2 cellular contexts compared by ENCODE assay signal in genomic region chrX:40685352-40685918, GRCh38.
TF ChIP-seq lines count a peak whose summit lies in the region.

No MANE protein-coding gene starts in this region.

TF ChIP-seq in GM12878, 131 proteins besides CTCF, POLR2A, EP300 and RAD21:
- TF ChIP-seq BHLHE40 (IDR thresholded peaks at IDR 0.05; ENCODE audit: borderline replicate concordance in 1 of 2, low read depth in 2 of 2, low read length in 1 of 2) (peak in 1 of 2 experiments; percentile 28; a peak in 1 of 4 replicates), YY1 (IDR thresholded peaks at IDR 0.05; ENCODE audit: low read depth, low read length) (0 out of 2 replicates have a peak, but pooled peaks have one; percentile 26), PML (IDR thresholded peaks at IDR 0.05; ENCODE audit: low read length) (no peak)
TF ChIP-seq in GM12878: peak in this region for 2.

TF ChIP-seq in HEK293T, 16 proteins besides CTCF, POLR2A, EP300 and RAD21:
- TF ChIP-seq ELF4 (IDR thresholded peaks at IDR 0.05) (no peak), L3MBTL2 (conservative IDR thresholded peaks at IDR 0.05) (no peak), ZNF384 (IDR thresholded peaks at IDR 0.05) (no peak), SP1 (IDR thresholded peaks at IDR 0.05) (no peak), TARDBP (IDR thresholded peaks at IDR 0.05) (no peak), HDGF (IDR thresholded peaks at IDR 0.05; ENCODE audit: borderline replicate concordance) (no peak), FOXA1 (IDR thresholded peaks at IDR 0.05) (no peak), ARNT (IDR thresholded peaks at IDR 0.05) (no peak), SUZ12 (IDR thresholded peaks at IDR 0.05) (no peak), LEF1 (IDR thresholded peaks at IDR 0.05; ENCODE audit: borderline replicate concordance) (no peak), BHLHE40 (IDR thresholded peaks at IDR 0.05; ENCODE audit: borderline replicate concordance) (no peak)
- TF ChIP-seq, protein P1, sequence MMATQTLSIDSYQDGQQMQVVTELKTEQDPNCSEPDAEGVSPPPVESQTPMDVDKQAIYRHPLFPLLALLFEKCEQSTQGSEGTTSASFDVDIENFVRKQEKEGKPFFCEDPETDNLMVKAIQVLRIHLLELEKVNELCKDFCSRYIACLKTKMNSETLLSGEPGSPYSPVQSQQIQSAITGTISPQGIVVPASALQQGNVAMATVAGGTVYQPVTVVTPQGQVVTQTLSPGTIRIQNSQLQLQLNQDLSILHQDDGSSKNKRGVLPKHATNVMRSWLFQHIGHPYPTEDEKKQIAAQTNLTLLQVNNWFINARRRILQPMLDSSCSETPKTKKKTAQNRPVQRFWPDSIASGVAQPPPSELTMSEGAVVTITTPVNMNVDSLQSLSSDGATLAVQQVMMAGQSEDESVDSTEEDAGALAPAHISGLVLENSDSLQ (IDR thresholded peaks at IDR 0.05) = no peak
